In genomic region chr2:97748397-97748796, GRCh38 we compare ENCODE assay signal across 8 cellular contexts. TPM values are rescaled to one million over a fixed set of nuclear protein-coding genes. Genes with fewer than 3 reads are reported as not detected.
DNase-seq lines count a peak whose midpoint lies in the region; ATAC-seq, FAIRE-seq and TF ChIP-seq lines count a peak whose summit lies in the region.

No MANE protein-coding gene starts in this region.

- CTCF ChIA-PET in A549 (lab: Yijun Ruan, JAX): interaction anchor here (1.0 to 1.5 kb wide), 3 partner anchors 8 to 48 kb away, joined by 4 to 5 read pairs (median 4); no protein-coding TSS in a partner anchor

- no peak for FAIRE-seq in A549 (lab: Jason Lieb, UNC)

- H3K27me3 Mint-ChIP-seq in immature natural killer cell (ENCODE audit: low read depth in 3 of 3): peaks cover 7 to 15% (median 10%) of the 10 kb centered on the region in 3 donors

- no peak overlapping the region for H3K4me2 ChIP-seq in A549

- H3K4me1 Mint-ChIP-seq in immature natural killer cell: peaks cover 61 to 73% of the 10 kb centered on the region in 2 donors

- intact Hi-C loops in sciatic nerve (cut with DNase I): no loop called here

- DNase-seq in A549 (ENCODE audit: low read depth in 1 of 2, low spot score in 1 of 2) (peak; percentile 15 to 51), GM19238 (ENCODE audit: insufficient read length, low spot score) (peak; percentile 30), OCI-M1 (lab: John Stamatoyannopoulos, UW) (peak; percentile 24), immature natural killer cell (peak; percentile 64 to 67 (median 66)), NOMO-1 (lab: John Stamatoyannopoulos, UW; ENCODE audit: unreplicated experiment in 2 of 2) (no peak), sciatic nerve (ENCODE audit: low spot score) (no peak)
- DNase-seq in activated T-helper 1 cell treated with anti-CD3 and anti-CD28 coated beads, Interleukin-2, amount 50 U/mL, for 16 hours (ENCODE audit: low read depth in 1 of 2, low spot score in 1 of 2): peak; percentile 43
- peak; percentile 40 to 47 for DNase-seq in stimulated activated CD8-positive, alpha-beta memory T cell treated with anti-CD3 and anti-CD28 coated beads, Interleukin-4, amount 100 ng/mL, for 4 hours (ENCODE audit: low read depth in 2 of 2, low spot score in 1 of 2)

- H3K4me3 Mint-ChIP-seq in immature natural killer cell: peak overlapping the region; percentile 67 to 81 (median 77)

- H3K27ac Mint-ChIP-seq in immature natural killer cell: peak overlapping the region; percentile 54 to 95 (median 91)

- H3K27ac ChIP-seq in A549: no peak overlapping the region

- no peaks in the 10 kb centered on the region for H3K9me3 Mint-ChIP-seq in immature natural killer cell

- peak; percentile 39 for TF ChIP-seq CTCF in A549 (IDR thresholded peaks at IDR 0.05)

- no peaks in the 10 kb centered on the region for H3K9me3 ChIP-seq in A549

- peak; percentile 35 to 37; a peak in 3 of 5 replicates for TF ChIP-seq RAD21 in A549 (conservative IDR thresholded peaks at IDR 0.05 in 1 of 2, IDR thresholded peaks at IDR 0.05 in 1 of 2)

- TF ChIP-seq EP300 in A549 (IDR thresholded peaks at IDR 0.05): no peak

- ATAC-seq in A549 (peak; percentile 76 to 91; a peak in 5 of 6 replicates), sciatic nerve (no peak)

- peaks cover 3 to 9% (median 6%) of the 10 kb centered on the region in 3 donors for H3K36me3 Mint-ChIP-seq in immature natural killer cell

- H3K4me3 ChIP-seq in A549: no peak overlapping the region

- no peaks in the 10 kb centered on the region for H3K4me1 ChIP-seq in A549

- POLR2A ChIA-PET in A549 (lab: Yijun Ruan, JAX): no interaction called here

- 74% methylated on average over 10 of the region's 10 CpGs for WGBS in A549 (ENCODE audit: missing lambda C conversion rate)

- no peak for TF ChIP-seq POLR2A in A549 (IDR thresholded peaks at IDR 0.05; ENCODE audit: low read length)

TF ChIP-seq in A549, 52 proteins besides CTCF, POLR2A, EP300 and RAD21:
- TF ChIP-seq ZNF302 (CRISPR knock-in tag; IDR thresholded peaks at IDR 0.05): no peak
- TF ChIP-seq PBX3 (IDR thresholded peaks at IDR 0.05): no peak
- TF ChIP-seq ZSCAN20 (CRISPR knock-in tag; IDR thresholded peaks at IDR 0.05): no peak
- no peak for TF ChIP-seq GATA3 (IDR thresholded peaks at IDR 0.05; ENCODE audit: borderline replicate concordance)
- TF ChIP-seq SMC3 (IDR thresholded peaks at IDR 0.05): peak; percentile 21; the same call in 1 of the 3 replicates

RNA-seq across cellular contexts. Expression of gene ZAP70, which starts 35.0 kb away (rescaled TPM):
- polyA plus RNA-seq in A549 (2011; rRNA removed): 0.04 TPM in 1 of 2 replicates, not detected in the other
- 0.03 and 0.05 TPM in 2 replicates for polyA plus RNA-seq in A549 (2012; cell fraction: cytosol; rRNA removed)
- 0.50 and 0.70 TPM in 2 replicates for polyA plus RNA-seq in A549 (2012; cell fraction: nucleus; rRNA removed)
- 0.08 to 0.10 TPM (median 0.09 TPM) in 3 replicates for polyA plus RNA-seq in A549 (2017; fragmentation: RNase III; extraction: RNeasy Plus Mini Kit Qiagen cat#74134 plus additional on column Dnase treatment)
- polyA minus RNA-seq in A549 (2011; rRNA and poly(A)+ RNA removed): not detected in 2 replicates
- polyA plus RNA-seq in immature natural killer cell: 100 to 1,000 TPM; 219 to 329 (median 246) TPM
- 4.5 TPM for total RNA-seq in sciatic nerve

Comparison
In these comparisons a context has a peak if more than half of its experiments do, and no peak if none do; other contexts are left out.
1. DNase-seq: peak in A549 (2 of 2), GM19238 (single experiment), OCI-M1 (single experiment), activated T-helper 1 cell treated with anti-CD3 and anti-CD28 coated beads, Interleukin-2, amount 50 U/mL, for 16 hours (2 of 2), immature natural killer cell (3 of 3) and stimulated activated CD8-positive, alpha-beta memory T cell treated with anti-CD3 and anti-CD28 coated beads, Interleukin-4, amount 100 ng/mL, for 4 hours (2 of 2); none in NOMO-1 (0 of 2) and sciatic nerve (single experiment).
2. RNA of gene ZAP70, which starts 35.0 kb away (polyA plus RNA-seq): 219 to 329 TPM in immature natural killer cell; 0.03 to 0.70 TPM in A549; every median in the first group is over 100 times any median in the second.